ENCODE assay signal across 24 cellular contexts in genomic region chr5:33679791-33680190, GRCh38.
A peak's percentile ranks its signal among the peaks of the same experiment; 100 is the strongest.
DNase-seq lines count a peak whose midpoint lies in the region; ATAC-seq, FAIRE-seq and TF ChIP-seq lines count a peak whose summit lies in the region.
"Had no signal": no experiment of that assay in that cellular context is flagged by ENCODE, and none has a peak within 500 bp of the region (broad histone marks: within the 10 kb centered on the region; RNA-seq: fewer than 3 reads in every experiment).

No MANE protein-coding gene starts in this region.

- no peaks in the 10 kb centered on the region for H3K27me3 Mint-ChIP-seq in astrocyte (ENCODE audit: low read depth, unreplicated experiment)
- H3K27me3 Mint-ChIP-seq: memory B cell had no signal

- peak overlapping the region; percentile 5 for H3K27ac Mint-ChIP-seq in astrocyte (ENCODE audit: unreplicated experiment)
- H3K27ac Mint-ChIP-seq: activated naive CD4-positive, alpha-beta T cell treated with anti-CD3 and anti-CD28 coated beads, Interleukin-2, amount 50 U/mL, for 72 hours; CD4-positive, CD25-positive, alpha-beta regulatory T cell; memory B cell; T-helper 1 cell treated with Interleukin-12 subunit alpha and Interleukin-12 subunit beta and Interleukin-4 antibody, amounts not matched to agents 30 μg/mL and 1 μg/mL, for 36 hours had no signal

- peaks cover 19% of the 10 kb centered on the region for H3K4me1 Mint-ChIP-seq in astrocyte (ENCODE audit: low read depth, unreplicated experiment)
- H3K4me1 Mint-ChIP-seq: CD4-positive, CD25-positive, alpha-beta regulatory T cell had no signal

- TF ChIP-seq POLR2A in gastroesophageal sphincter (IDR thresholded peaks at IDR 0.05) = no peak

- H3K36me3 ChIP-seq in astrocyte (ENCODE audit: insufficient read depth, low read length) (peaks cover 35% of the 10 kb centered on the region), gastroesophageal sphincter (peaks cover 0 to 8% of the 10 kb centered on the region in 2 donors)
- H3K36me3 ChIP-seq: upper lobe of right lung had no signal

- H3K36me3 Mint-ChIP-seq in astrocyte (ENCODE audit: low read depth, unreplicated experiment) = peaks cover 52% of the 10 kb centered on the region
- H3K36me3 Mint-ChIP-seq: activated naive CD4-positive, alpha-beta T cell treated with anti-CD3 and anti-CD28 coated beads, Interleukin-2, amount 50 U/mL, for 72 hours; CD4-positive, CD25-positive, alpha-beta regulatory T cell; memory B cell had no signal

- H3K4me1 ChIP-seq in astrocyte (ENCODE audit: insufficient read depth, low read length) = peaks cover 13% of the 10 kb centered on the region
- no peaks in the 10 kb centered on the region for H3K4me1 ChIP-seq in gastroesophageal sphincter
- H3K4me1 ChIP-seq: psoas muscle, upper lobe of right lung had no signal

- H3K27me3 ChIP-seq in astrocyte (ENCODE audit: insufficient read depth, low read length) (no peaks in the 10 kb centered on the region), gastroesophageal sphincter (no peaks in the 10 kb centered on the region)
- H3K27me3 ChIP-seq: upper lobe of right lung had no signal

- WGBS in gastroesophageal sphincter (ENCODE audit: low coverage in 1 of 2), 2 donors = 45% methylated on average over 2 of the region's 2 CpGs; no CpG with 5 or more reads in 1 of the 2 donors

- no peak for TF ChIP-seq EP300 in gastroesophageal sphincter (IDR thresholded peaks at IDR 0.05)

- ATAC-seq in gastroesophageal sphincter = peak; percentile 31
- ATAC-seq: activated naive CD4-positive, alpha-beta T cell treated with anti-CD3 and anti-CD28 coated beads, Interleukin-2, amount 50 U/mL, for 72 hours; HepG2; left cardiac atrium; psoas muscle; upper lobe of right lung had no signal

- no peaks in the 10 kb centered on the region for H4K20me1 ChIP-seq in astrocyte (ENCODE audit: insufficient read depth, low read length)

- H3K4me3 Mint-ChIP-seq in astrocyte (ENCODE audit: unreplicated experiment) = no peak overlapping the region
- H3K4me3 Mint-ChIP-seq: CD4-positive, CD25-positive, alpha-beta regulatory T cell; memory B cell; T-helper 1 cell treated with Interleukin-12 subunit alpha and Interleukin-12 subunit beta and Interleukin-4 antibody, amounts not matched to agents 30 μg/mL and 1 μg/mL, for 36 hours had no signal

- H3K27ac ChIP-seq in astrocyte (ENCODE audit: low read depth, low read length) (no peak overlapping the region), gastroesophageal sphincter (no peak overlapping the region)
- H3K27ac ChIP-seq: epithelial cell of prostate, psoas muscle, upper lobe of right lung had no signal

- peaks cover 4% of the 10 kb centered on the region for H3K9me3 Mint-ChIP-seq in astrocyte (ENCODE audit: unreplicated experiment)
- H3K9me3 Mint-ChIP-seq: T-helper 1 cell treated with Interleukin-12 subunit alpha and Interleukin-12 subunit beta and Interleukin-4 antibody, amounts not matched to agents 30 μg/mL and 1 μg/mL, for 36 hours had no signal

- no peak for FAIRE-seq in astrocyte (lab: Jason Lieb, UNC)
- FAIRE-seq: HepG2, RCC 7860 had no signal

- DNase-seq in AG08396 (ENCODE audit: low spot score) = peak; percentile 9
- DNase-seq in HCEC 1CT = peak; percentile 65
- peak; percentile 45 for DNase-seq in astrocyte (ENCODE audit: low read depth)
- no peak for DNase-seq in foreskin melanocyte
- no peak for DNase-seq in stimulated activated naive CD4-positive, alpha-beta T cell treated with Interleukin-2 at 50 U/mL for 16 hours (lab: John Stamatoyannopoulos, UW)
- DNase-seq in NCI-H446 treated with DMSO at 0.1 percent for 48 hours (lab: John Stamatoyannopoulos, UW) = no peak
- DNase-seq in putamen (ENCODE audit: low spot score) = no peak
- DNase-seq: ACHN; activated CD4-positive, alpha-beta T cell treated with anti-CD3 and anti-CD28 coated beads, Interleukin-2, amount 50 U/mL, for 1 hour; CD4-positive, CD25-positive, alpha-beta regulatory T cell; head of caudate nucleus; left cardiac atrium; NCI-H1105; NCI-H2107; NCI-H510A; psoas muscle; upper lobe of right lung had no signal

- H3K79me2 ChIP-seq in astrocyte (ENCODE audit: insufficient read depth, low read length) = no peaks in the 10 kb centered on the region

- H3K9me3 ChIP-seq in astrocyte (ENCODE audit: insufficient read depth, low read depth, low read length) (no peaks in the 10 kb centered on the region), gastroesophageal sphincter (no peaks in the 10 kb centered on the region)
- H3K9me3 ChIP-seq: psoas muscle, upper lobe of right lung had no signal

- H3K4me3 ChIP-seq in astrocyte (ENCODE audit: insufficient read depth, low read depth, low read length) = no peak overlapping the region
- no peak overlapping the region for H3K4me3 ChIP-seq in gastroesophageal sphincter
- H3K4me3 ChIP-seq: psoas muscle, upper lobe of right lung had no signal

- no peak overlapping the region for H3K4me2 ChIP-seq in astrocyte (ENCODE audit: low read length)

- TF ChIP-seq CTCF in astrocyte (IDR thresholded peaks at IDR 0.05; ENCODE audit: insufficient read depth, low read depth, low read length) (no peak), gastroesophageal sphincter (IDR thresholded peaks at IDR 0.05) (no peak)

- H3K9ac ChIP-seq in astrocyte (ENCODE audit: low read length) = no peak overlapping the region

- H2AFZ ChIP-seq in astrocyte (ENCODE audit: low read depth, low read length) = no peak overlapping the region

Comparison
In these comparisons a context has a peak if more than half of its experiments do, and no peak if none do; other contexts are left out.
1. DNase-seq: peak in AG08396 (single experiment), HCEC 1CT (single experiment) and astrocyte (single experiment); none in foreskin melanocyte (single experiment), stimulated activated naive CD4-positive, alpha-beta T cell treated with Interleukin-2 at 50 U/mL for 16 hours (single experiment), NCI-H446 treated with DMSO at 0.1 percent for 48 hours (single experiment) and putamen (single experiment).